In genomic region chr4:155966171-155966570, GRCh38 we compare ENCODE assay signal across 15 cellular contexts. TPM values are rescaled to one million over a fixed set of nuclear protein-coding genes. Genes with fewer than 3 reads are reported as not detected.
DNase-seq lines count a peak whose midpoint lies in the region; TF ChIP-seq lines count a peak whose summit lies in the region.
"Had no signal": no experiment of that assay in that cellular context is flagged by ENCODE, and none has a peak within 500 bp of the region (broad histone marks: within the 10 kb centered on the region; RNA-seq: fewer than 3 reads in every experiment).

No MANE protein-coding gene starts in this region.

- H2AFZ ChIP-seq in mesenchymal stem cell (ENCODE audit: low read depth, low read length) (no peak overlapping the region), trophoblast cell (ENCODE audit: insufficient read depth, low read length, poor library complexity) (no peak overlapping the region), OCI-LY7 (ENCODE audit: low read length) (no peak overlapping the region)

- H3K23ac ChIP-seq in mesenchymal stem cell (ENCODE audit: low read length in 2 of 2) (no peak overlapping the region), trophoblast cell (ENCODE audit: low read length) (no peak overlapping the region)

- H3K79me2 ChIP-seq in trophoblast cell (ENCODE audit: control insufficient read depth, insufficient read depth, low read length, poor library complexity) (no peaks in the 10 kb centered on the region), OCI-LY7 (ENCODE audit: insufficient read depth, low read depth, low read length) (no peaks in the 10 kb centered on the region)

- no peaks in the 10 kb centered on the region for H3K9me2 ChIP-seq in OCI-LY7 (ENCODE audit: insufficient read depth, low read length)

- no peak overlapping the region for H3K9ac ChIP-seq in mesenchymal stem cell (ENCODE audit: low read length)
- no peak overlapping the region for H3K9ac ChIP-seq in trophoblast cell (ENCODE audit: low read length)

- H2BK15ac ChIP-seq in mesenchymal stem cell (ENCODE audit: low read depth, poor library complexity, severe bottlenecking): no peak overlapping the region

- no peak overlapping the region for H3K4me3 ChIP-seq in SJCRH30
- H3K4me3 ChIP-seq in mesenchymal stem cell (ENCODE audit: insufficient read depth in 1 of 2, low read depth in 1 of 2, low read length in 2 of 2): no peak overlapping the region
- no peak overlapping the region for H3K4me3 ChIP-seq in trophoblast cell (ENCODE audit: low read depth, low read length)
- no peak overlapping the region for H3K4me3 ChIP-seq in tibial nerve
- no peak overlapping the region for H3K4me3 ChIP-seq in OCI-LY7 (ENCODE audit: low read depth, low read length, poor library complexity, severe bottlenecking)
- no peak overlapping the region for H3K4me3 ChIP-seq in dorsolateral prefrontal cortex
- H3K4me3 ChIP-seq: HAP-1 had no signal

- 100% methylated on average over 2 of the region's 2 CpGs for WGBS in mesenchymal stem cell
- WGBS in trophoblast cell (ENCODE audit: extremely low coverage, insufficient coverage, insufficient read length): no CpG with 5 or more reads among the region's 2 CpGs
- 81 to 91% methylated on average over 2 of the region's 2 CpGs for WGBS in tibial nerve, 2 donors

- H3K27ac ChIP-seq in SJCRH30: peak overlapping the region; percentile 96
- H3K27ac ChIP-seq in mesenchymal stem cell (ENCODE audit: low read length, poor library complexity, severe bottlenecking): peak overlapping the region; percentile 40
- no peak overlapping the region for H3K27ac ChIP-seq in trophoblast cell (ENCODE audit: low read depth, low read length)
- H3K27ac ChIP-seq in tibial nerve: no peak overlapping the region
- no peak overlapping the region for H3K27ac ChIP-seq in OCI-LY7 (ENCODE audit: low read depth, low read length, poor library complexity, severe bottlenecking)
- H3K27ac ChIP-seq in dorsolateral prefrontal cortex: peak overlapping the region in 16 of 59 donors; percentile 1 to 74 (median 32)
- H3K27ac ChIP-seq: HL-60 had no signal

- no peak overlapping the region for H4K12ac ChIP-seq in trophoblast cell (ENCODE audit: low read depth, low read length)

- H3K79me1 ChIP-seq in mesenchymal stem cell (replicated peaks; ENCODE audit: low read length, poor library complexity, severe bottlenecking) (no peaks in the 10 kb centered on the region), trophoblast cell (ENCODE audit: low read length) (peaks cover 2% of the 10 kb centered on the region)

- POLR2A ChIA-PET in OCI-LY7 (lab: Charles Lee): interaction anchor here (0.6 to 1.1 kb wide), 4 partner anchors 9 to 141 kb away, joined by 3 to 4 read pairs (median 4); no protein-coding TSS in a partner anchor

- DNase-seq in LHCN-M2 (ENCODE audit: low read depth): peak; percentile 49
- DNase-seq in SJCRH30: peak; percentile 46 to 54
- DNase-seq in mesenchymal stem cell: no peak
- DNase-seq in trophoblast cell: no peak
- DNase-seq in tibial nerve (ENCODE audit: low spot score in 2 of 2): no peak
- DNase-seq in posterior vena cava (ENCODE audit: low spot score): no peak
- DNase-seq in OCI-LY7 (ENCODE audit: low spot score): no peak
- DNase-seq in dorsolateral prefrontal cortex: no peak
- DNase-seq: ACHN; C1 segment of cervical spinal cord; Calu3; CD4-positive, alpha-beta T cell; DMS79 had no signal

- no peak overlapping the region for H2BK120ac ChIP-seq in mesenchymal stem cell (ENCODE audit: low read depth, low read length)
- peak overlapping the region; percentile 51 for H2BK120ac ChIP-seq in trophoblast cell (ENCODE audit: insufficient read depth, low read length, poor library complexity)

- H4K8ac ChIP-seq in mesenchymal stem cell (ENCODE audit: low read length) (no peak overlapping the region), trophoblast cell (ENCODE audit: low read depth, low read length) (no peak overlapping the region)

- H4K91ac ChIP-seq in mesenchymal stem cell (ENCODE audit: low read length) (no peak overlapping the region), trophoblast cell (ENCODE audit: low read depth, low read length) (no peak overlapping the region)

- no peaks in the 10 kb centered on the region for H4K20me1 ChIP-seq in OCI-LY7 (ENCODE audit: insufficient read depth, low read length)

- CTCF ChIA-PET in OCI-LY7 (lab: Charles Lee; ENCODE audit: unreplicated experiment): interaction anchor here (0.9 kb wide), 1 partner anchor 8 kb away, joined by 3 read pairs; no protein-coding TSS in a partner anchor

- TF ChIP-seq EP300 in tibial nerve (IDR thresholded peaks at IDR 0.05): no peak

- H3K27me3 ChIP-seq in SJCRH30: no peaks in the 10 kb centered on the region
- H3K27me3 ChIP-seq in mesenchymal stem cell (ENCODE audit: control insufficient read depth in 1 of 2, insufficient read depth in 1 of 2, low read length in 2 of 2): no peaks in the 10 kb centered on the region
- H3K27me3 ChIP-seq in trophoblast cell (ENCODE audit: insufficient read depth, low read length): no peaks in the 10 kb centered on the region
- no peaks in the 10 kb centered on the region for H3K27me3 ChIP-seq in tibial nerve
- H3K27me3 ChIP-seq in dorsolateral prefrontal cortex: no peaks in the 10 kb centered on the region

- TF ChIP-seq POLR2A in tibial nerve (IDR thresholded peaks at IDR 0.05): no peak

- BruUV-seq in OCI-LY7 (replicated peaks; lab: Mats Ljungman, UMichigan): no TSS peak

- H3K14ac ChIP-seq in mesenchymal stem cell (ENCODE audit: low read length in 2 of 2): no peak overlapping the region
- no peak overlapping the region for H3K14ac ChIP-seq in trophoblast cell (ENCODE audit: low read length)

- H3K18ac ChIP-seq in mesenchymal stem cell (ENCODE audit: low read depth in 1 of 2, low read length in 2 of 2): no peak overlapping the region
- H3K18ac ChIP-seq in trophoblast cell (ENCODE audit: low read length): no peak overlapping the region

- no peak overlapping the region for H2BK12ac ChIP-seq in mesenchymal stem cell (ENCODE audit: low read length in 2 of 2)
- H2BK12ac ChIP-seq in trophoblast cell (ENCODE audit: low read length): no peak overlapping the region

- TF ChIP-seq CTCF in tibial nerve (IDR thresholded peaks at IDR 0.05): no peak
- TF ChIP-seq CTCF in OCI-LY7 (conservative IDR thresholded peaks at IDR 0.05; ENCODE audit: low read length): no peak
- no peak for TF ChIP-seq CTCF in dorsolateral prefrontal cortex (IDR thresholded peaks at IDR 0.05 in 54 of 56, conservative IDR thresholded peaks at IDR 0.05 in 2 of 56; ENCODE audit: low read depth in 1 of 56, partially characterized antibody in 56 of 56)

- H2AK5ac ChIP-seq in mesenchymal stem cell (ENCODE audit: low read length, severe bottlenecking) (no peak overlapping the region), trophoblast cell (ENCODE audit: low read length) (no peak overlapping the region)

- no peaks in the 10 kb centered on the region for H3K36me3 ChIP-seq in SJCRH30
- H3K36me3 ChIP-seq in mesenchymal stem cell (ENCODE audit: control insufficient read depth in 1 of 2, insufficient read depth in 2 of 2, low read depth in 1 of 2, low read length in 2 of 2): no peaks in the 10 kb centered on the region
- no peaks in the 10 kb centered on the region for H3K36me3 ChIP-seq in trophoblast cell (ENCODE audit: control insufficient read depth in 1 of 2, insufficient read depth in 2 of 2, low read length in 2 of 2)
- no peaks in the 10 kb centered on the region for H3K36me3 ChIP-seq in tibial nerve
- no peaks in the 10 kb centered on the region for H3K36me3 ChIP-seq in OCI-LY7 (ENCODE audit: insufficient read depth, low read length)
- H3K36me3 ChIP-seq: HAP-1 had no signal

- no peaks in the 10 kb centered on the region for H3K9me3 ChIP-seq in SJCRH30 (replicated peaks)
- H3K9me3 ChIP-seq in mesenchymal stem cell (ENCODE audit: control insufficient read depth, low read length): no peaks in the 10 kb centered on the region
- H3K9me3 ChIP-seq in trophoblast cell (ENCODE audit: insufficient read depth, low read depth, low read length): no peaks in the 10 kb centered on the region
- no peaks in the 10 kb centered on the region for H3K9me3 ChIP-seq in tibial nerve
- H3K9me3 ChIP-seq in OCI-LY7 (ENCODE audit: low read length): no peaks in the 10 kb centered on the region
- H3K9me3 ChIP-seq: HAP-1 had no signal

- H2BK5ac ChIP-seq in mesenchymal stem cell (ENCODE audit: low read depth, low read length, poor library complexity, severe bottlenecking) (no peak overlapping the region), trophoblast cell (ENCODE audit: low read depth, low read length, poor library complexity) (no peak overlapping the region)

- H3K4me2 ChIP-seq in mesenchymal stem cell (ENCODE audit: low read length, poor library complexity, severe bottlenecking): no peak overlapping the region
- no peak overlapping the region for H3K4me2 ChIP-seq in trophoblast cell (ENCODE audit: low read length)
- H3K4me2 ChIP-seq in OCI-LY7 (ENCODE audit: low read length): no peak overlapping the region

- no peak overlapping the region for H3K4ac ChIP-seq in mesenchymal stem cell (ENCODE audit: low read depth in 1 of 2, low read length in 2 of 2)
- H3K4ac ChIP-seq in trophoblast cell (ENCODE audit: low read depth, low read length): no peak overlapping the region

- H3K4me1 ChIP-seq in SJCRH30 (peaks cover 29% of the 10 kb centered on the region), mesenchymal stem cell (ENCODE audit: control insufficient read depth, insufficient read depth, low read depth, low read length) (peaks cover 2% of the 10 kb centered on the region), trophoblast cell (ENCODE audit: control insufficient read depth in 1 of 2, insufficient read depth in 2 of 2, low read length in 2 of 2) (peaks cover 5 to 8% of the 10 kb centered on the region in 2 experiments), tibial nerve (no peaks in the 10 kb centered on the region), OCI-LY7 (ENCODE audit: insufficient read depth, low read length, poor library complexity, severe bottlenecking) (no peaks in the 10 kb centered on the region)
- H3K4me1 ChIP-seq: HAP-1 had no signal

- intact Hi-C loops in posterior vena cava (cut with DNase I) (no loop called here), OCI-LY7 (cut with micrococcal nuclease; ENCODE audit: unreplicated experiment) (no loop called here), dorsolateral prefrontal cortex (cut with DNase I) (no loop called here)

RNA-seq across cellular contexts. Expression of gene CTSO, which starts 12.5 kb away (rescaled TPM):
- 12.1 and 20.7 TPM in 2 replicates for total RNA-seq in LHCN-M2 (2014; rRNA removed)
- 6.3 TPM for polyA plus RNA-seq in LHCN-M2 (2012)
- total RNA-seq in SJCRH30 (2014; rRNA removed; shearing (Covaris generic)): 0.14 and 0.23 TPM in 2 replicates
- 20.2 TPM for polyA plus RNA-seq in mesenchymal stem cell (2013, experiment 1 of 2)
- 21.1 TPM for polyA plus RNA-seq in mesenchymal stem cell (2013, experiment 2 of 2)
- 4.0 and 4.2 TPM in 2 replicates for polyA plus RNA-seq in trophoblast cell (2013)
- 10 to 100 TPM in 3 of 4 donors, 1 to 10 TPM in 1; 8.7 to 30.2 (median 26.1) TPM for total RNA-seq in tibial nerve
- 10 to 100 TPM; 15.0 to 23.8 TPM for total RNA-seq in posterior vena cava
- total RNA-seq in OCI-LY7 (2014; rRNA removed; shearing (Covaris generic)): 0.05 and 0.92 TPM in 2 replicates
- 1.8 and 2.0 TPM in 2 replicates for total RNA-seq in OCI-LY7 (2022)
- total RNA-seq in dorsolateral prefrontal cortex: 10 to 100 TPM in 74 of 120 experiments, 1 to 10 TPM in 46; 3.4 to 19.4 (median 10.6) TPM

Comparison
In these comparisons a context has a peak if more than half of its experiments do, and no peak if none do; other contexts are left out.
1. DNase-seq: peak in LHCN-M2 (single experiment) and SJCRH30 (2 of 2); none in mesenchymal stem cell (single experiment), trophoblast cell (0 of 2), tibial nerve (0 of 2), posterior vena cava (single experiment), OCI-LY7 (single experiment) and dorsolateral prefrontal cortex (0 of 10).
2. H3K27ac ChIP-seq: peak in SJCRH30 (single experiment) and mesenchymal stem cell (single experiment); none in trophoblast cell (single experiment), tibial nerve (0 of 4) and OCI-LY7 (single experiment).